ENCODE assay signal across 8 cellular contexts in genomic region chr14:34555583-34556496, GRCh38. TPM values are rescaled to one million over a fixed set of nuclear protein-coding genes. Genes with fewer than 3 reads are reported as not detected.
DNase-seq lines count a peak whose midpoint lies in the region; ATAC-seq lines count a peak whose summit lies in the region.
"Not testable (repeated sequence)": the region's sequence is repeated elsewhere in the genome, so short reads cannot be mapped to it uniquely, and the experiment has no call there.

No MANE protein-coding gene starts in this region.

- CTCF ChIA-PET in activated CD8-positive, alpha-beta memory T cell treated with anti-CD3 and anti-CD28 coated beads, Interleukin-2, amount 10 ng/mL, durations not matched to agents 7 days and 5 days (lab: Charles Lee) = not testable (repeated sequence)

- peak; percentile 79 for ATAC-seq in GM18502 (IDR thresholded peaks at IDR 0.05; ENCODE audit: poor library complexity, unreplicated experiment)
- ATAC-seq in GM19372 (IDR thresholded peaks at IDR 0.05; ENCODE audit: low read depth, unreplicated experiment) = peak; percentile 74
- peak; percentile 76 for ATAC-seq in GM21786 (IDR thresholded peaks at IDR 0.05; ENCODE audit: unreplicated experiment)
- peak; percentile 76 for ATAC-seq in HG03025 (IDR thresholded peaks at IDR 0.05; ENCODE audit: low FRiP score, unreplicated experiment)
- ATAC-seq in HG03469 (IDR thresholded peaks at IDR 0.05; ENCODE audit: unreplicated experiment) = peak; percentile 63
- peak; percentile 72 for ATAC-seq in activated CD8-positive, alpha-beta memory T cell treated with anti-CD3 and anti-CD28 coated beads, Interleukin-2, amount 10 ng/mL, durations not matched to agents 7 days and 5 days
- peak; percentile 85 to 90 for ATAC-seq in left cardiac atrium
- peak; percentile 88 for ATAC-seq in stimulated activated memory B cell treated with anti-CD40 and anti-IgM and Interleukin-4, amounts not matched to agents 10 μg/mL and 1 μg/mL and 100 μg/mL, for 72 hours

- H3K9me3 Mint-ChIP-seq in activated CD8-positive, alpha-beta memory T cell treated with anti-CD3 and anti-CD28 coated beads, Interleukin-2, amount 10 ng/mL, durations not matched to agents 7 days and 5 days (ENCODE audit: low read depth); stimulated activated memory B cell treated with anti-CD40 and anti-IgM and Interleukin-4, amounts not matched to agents 10 μg/mL and 1 μg/mL and 100 μg/mL, for 72 hours: not testable (repeated sequence)

- not testable (repeated sequence) for DNase-seq in activated CD8-positive, alpha-beta memory T cell treated with anti-CD3 and anti-CD28 coated beads, Interleukin-2, amount 10 ng/mL, durations not matched to agents 7 days and 5 days; left cardiac atrium

- not testable (repeated sequence) for H3K27ac Mint-ChIP-seq in activated CD8-positive, alpha-beta memory T cell treated with anti-CD3 and anti-CD28 coated beads, Interleukin-2, amount 10 ng/mL, durations not matched to agents 7 days and 5 days; stimulated activated memory B cell treated with anti-CD40 and anti-IgM and Interleukin-4, amounts not matched to agents 10 μg/mL and 1 μg/mL and 100 μg/mL, for 72 hours

- peaks cover 14% of the 10 kb centered on the region for H3K4me1 Mint-ChIP-seq in activated CD8-positive, alpha-beta memory T cell treated with anti-CD3 and anti-CD28 coated beads, Interleukin-2, amount 10 ng/mL, durations not matched to agents 7 days and 5 days
- peaks cover 10% of the 10 kb centered on the region for H3K4me1 Mint-ChIP-seq in stimulated activated memory B cell treated with anti-CD40 and anti-IgM and Interleukin-4, amounts not matched to agents 10 μg/mL and 1 μg/mL and 100 μg/mL, for 72 hours

- not testable (repeated sequence) for H3K4me3 Mint-ChIP-seq in activated CD8-positive, alpha-beta memory T cell treated with anti-CD3 and anti-CD28 coated beads, Interleukin-2, amount 10 ng/mL, durations not matched to agents 7 days and 5 days; stimulated activated memory B cell treated with anti-CD40 and anti-IgM and Interleukin-4, amounts not matched to agents 10 μg/mL and 1 μg/mL and 100 μg/mL, for 72 hours

- intact Hi-C loops in left cardiac atrium (cut with DNase I) = not testable (repeated sequence)

- H3K27me3 Mint-ChIP-seq in activated CD8-positive, alpha-beta memory T cell treated with anti-CD3 and anti-CD28 coated beads, Interleukin-2, amount 10 ng/mL, durations not matched to agents 7 days and 5 days; stimulated activated memory B cell treated with anti-CD40 and anti-IgM and Interleukin-4, amounts not matched to agents 10 μg/mL and 1 μg/mL and 100 μg/mL, for 72 hours: not testable (repeated sequence)

- not testable (repeated sequence) for H3K36me3 Mint-ChIP-seq in activated CD8-positive, alpha-beta memory T cell treated with anti-CD3 and anti-CD28 coated beads, Interleukin-2, amount 10 ng/mL, durations not matched to agents 7 days and 5 days; stimulated activated memory B cell treated with anti-CD40 and anti-IgM and Interleukin-4, amounts not matched to agents 10 μg/mL and 1 μg/mL and 100 μg/mL, for 72 hours

RNA-seq across cellular contexts. Expression of gene EAPP, which starts 16.3 kb away (rescaled TPM):
- 10 to 100 TPM; 25.2 to 29.8 TPM for total RNA-seq in activated CD8-positive, alpha-beta memory T cell treated with anti-CD3 and anti-CD28 coated beads, Interleukin-2, amount 10 ng/mL, durations not matched to agents 7 days and 5 days
- 10 to 100 TPM; 15.9 to 20.9 TPM for total RNA-seq in left cardiac atrium
